ENCODE assay signal across 12 cellular contexts in genomic region chr4:80006935-80007744, GRCh38.
DNase-seq lines count a peak whose midpoint lies in the region; ATAC-seq, FAIRE-seq and TF ChIP-seq lines count a peak whose summit lies in the region.
"Had no signal": no experiment of that assay in that cellular context is flagged by ENCODE, and none has a peak within 500 bp of the region (broad histone marks: within the 10 kb centered on the region; RNA-seq: fewer than 3 reads in every experiment).

No MANE protein-coding gene starts in this region.

- TF ChIP-seq POLR2A in H54 (IDR thresholded peaks at IDR 0.05; ENCODE audit: low read depth, low read length) = no peak

- H3K4me3 Mint-ChIP-seq in activated naive CD4-positive, alpha-beta T cell treated with anti-CD3 and anti-CD28 coated beads, Interleukin-2, amount 10 ng/mL, durations not matched to agents 7 days and 5 days = peak overlapping the region; percentile 26
- peak overlapping the region in 2 of 3 donors; percentile 49 to 55 for H3K4me3 Mint-ChIP-seq in T-cell
- H3K4me3 Mint-ChIP-seq in stimulated activated memory B cell treated with anti-CD40 and anti-IgM and Interleukin-4, amounts not matched to agents 10 μg/mL and 1 μg/mL and 100 μg/mL, for 72 hours = no peak overlapping the region

- POLR2A ChIA-PET in T-cell (lab: Charles Lee) = no interaction called here

- H3K27me3 Mint-ChIP-seq in activated naive CD4-positive, alpha-beta T cell treated with anti-CD3 and anti-CD28 coated beads, Interleukin-2, amount 10 ng/mL, durations not matched to agents 7 days and 5 days = no peaks in the 10 kb centered on the region
- no peaks in the 10 kb centered on the region for H3K27me3 Mint-ChIP-seq in T-cell
- H3K27me3 Mint-ChIP-seq in stimulated activated memory B cell treated with anti-CD40 and anti-IgM and Interleukin-4, amounts not matched to agents 10 μg/mL and 1 μg/mL and 100 μg/mL, for 72 hours = no peaks in the 10 kb centered on the region

- H3K27ac Mint-ChIP-seq in activated naive CD4-positive, alpha-beta T cell treated with anti-CD3 and anti-CD28 coated beads, Interleukin-2, amount 10 ng/mL, durations not matched to agents 7 days and 5 days = peak overlapping the region; percentile 83
- peak overlapping the region; percentile 84 to 89 for H3K27ac Mint-ChIP-seq in T-cell
- H3K27ac Mint-ChIP-seq in stimulated activated memory B cell treated with anti-CD40 and anti-IgM and Interleukin-4, amounts not matched to agents 10 μg/mL and 1 μg/mL and 100 μg/mL, for 72 hours = peak overlapping the region; percentile 37

- FAIRE-seq in H54 (lab: Jason Lieb, UNC) = no peak

- H3K9me3 Mint-ChIP-seq in activated naive CD4-positive, alpha-beta T cell treated with anti-CD3 and anti-CD28 coated beads, Interleukin-2, amount 10 ng/mL, durations not matched to agents 7 days and 5 days = peaks cover 23% of the 10 kb centered on the region
- peaks cover 7 to 9% (median 7%) of the 10 kb centered on the region in 3 donors for H3K9me3 Mint-ChIP-seq in T-cell
- peaks cover 6% of the 10 kb centered on the region for H3K9me3 Mint-ChIP-seq in stimulated activated memory B cell treated with anti-CD40 and anti-IgM and Interleukin-4, amounts not matched to agents 10 μg/mL and 1 μg/mL and 100 μg/mL, for 72 hours

- peaks cover 68% of the 10 kb centered on the region for H3K4me1 Mint-ChIP-seq in activated naive CD4-positive, alpha-beta T cell treated with anti-CD3 and anti-CD28 coated beads, Interleukin-2, amount 10 ng/mL, durations not matched to agents 7 days and 5 days
- H3K4me1 Mint-ChIP-seq in T-cell = peaks cover 49 to 61% (median 60%) of the 10 kb centered on the region in 3 donors
- H3K4me1 Mint-ChIP-seq in stimulated activated memory B cell treated with anti-CD40 and anti-IgM and Interleukin-4, amounts not matched to agents 10 μg/mL and 1 μg/mL and 100 μg/mL, for 72 hours = peaks cover 49% of the 10 kb centered on the region

- DNase-seq in activated naive CD4-positive, alpha-beta T cell treated with anti-CD3 and anti-CD28 coated beads, Interleukin-2, amount 10 ng/mL, durations not matched to agents 7 days and 5 days = peak; percentile 20
- DNase-seq in activated naive CD4-positive, alpha-beta T cell treated with Interleukin-2 at 50 U/mL for 16 hours = no peak
- DNase-seq in T-cell = peak in 2 of 34 experiments; percentile 0 to 8
- DNase-seq in fibroblast of pulmonary artery (ENCODE audit: low read depth) = peak; percentile 81
- no peak for DNase-seq in H54 (ENCODE audit: insufficient read length, low spot score)
- DNase-seq in HT-29 (ENCODE audit: low spot score) = no peak
- DNase-seq in GM13976 (ENCODE audit: low spot score) = no peak
- DNase-seq: C1 segment of cervical spinal cord, NCI-H510A, sigmoid colon had no signal

- in situ Hi-C loops in GM13976 (cut with MboI; ENCODE audit: low sequenced_read_pairs, unreplicated experiment) = no loop called here

- ATAC-seq in T-cell (replicated peaks in 1 of 4) = peak; percentile 75 to 85 (median 78)
- no peak for ATAC-seq in stimulated activated memory B cell treated with anti-CD40 and anti-IgM and Interleukin-4, amounts not matched to agents 10 μg/mL and 1 μg/mL and 100 μg/mL, for 72 hours

- no peak overlapping the region for H3K4me3 ChIP-seq in fibroblast of pulmonary artery (replicated peaks; ENCODE audit: low read depth, low read length)
- H3K4me3 ChIP-seq: sigmoid colon, thoracic aorta had no signal

- TF ChIP-seq CTCF in fibroblast of pulmonary artery (IDR thresholded peaks at IDR 0.05; ENCODE audit: low read length, missing control alignments) = no peak
- no peak for TF ChIP-seq CTCF in GM13976 (IDR thresholded peaks at IDR 0.05; ENCODE audit: borderline replicate concordance, control extremely low read depth, extremely low read depth, insufficient read depth, missing control alignments)

- H3K36me3 Mint-ChIP-seq in activated naive CD4-positive, alpha-beta T cell treated with anti-CD3 and anti-CD28 coated beads, Interleukin-2, amount 10 ng/mL, durations not matched to agents 7 days and 5 days = peaks cover 64% of the 10 kb centered on the region
- H3K36me3 Mint-ChIP-seq in T-cell = peaks cover 66% of the 10 kb centered on the region
- H3K36me3 Mint-ChIP-seq in stimulated activated memory B cell treated with anti-CD40 and anti-IgM and Interleukin-4, amounts not matched to agents 10 μg/mL and 1 μg/mL and 100 μg/mL, for 72 hours = peaks cover 85% of the 10 kb centered on the region

- CTCF ChIA-PET in activated naive CD4-positive, alpha-beta T cell treated with anti-CD3 and anti-CD28 coated beads, Interleukin-2, amount 10 ng/mL, durations not matched to agents 7 days and 5 days (lab: Charles Lee) = no interaction called here
- CTCF ChIA-PET in T-cell (lab: Charles Lee) = interaction anchor here in 1 of 2 donors (0.6 kb wide), 1 partner anchor 9 kb away, joined by 3 read pairs; no protein-coding TSS in a partner anchor

Comparison
In these comparisons a context has a peak if more than half of its experiments do, and no peak if none do; other contexts are left out.
1. DNase-seq: peak in activated naive CD4-positive, alpha-beta T cell treated with anti-CD3 and anti-CD28 coated beads, Interleukin-2, amount 10 ng/mL, durations not matched to agents 7 days and 5 days (single experiment) and fibroblast of pulmonary artery (single experiment); none in activated naive CD4-positive, alpha-beta T cell treated with Interleukin-2 at 50 U/mL for 16 hours (single experiment), H54 (single experiment), HT-29 (single experiment) and GM13976 (single experiment).
2. Peak in every context shown above with its lines, with median percentiles within 50 percentile points of each other: H3K27ac Mint-ChIP-seq.